ENCODE assay signal across 7 cellular contexts in the genomic region with DNA sequence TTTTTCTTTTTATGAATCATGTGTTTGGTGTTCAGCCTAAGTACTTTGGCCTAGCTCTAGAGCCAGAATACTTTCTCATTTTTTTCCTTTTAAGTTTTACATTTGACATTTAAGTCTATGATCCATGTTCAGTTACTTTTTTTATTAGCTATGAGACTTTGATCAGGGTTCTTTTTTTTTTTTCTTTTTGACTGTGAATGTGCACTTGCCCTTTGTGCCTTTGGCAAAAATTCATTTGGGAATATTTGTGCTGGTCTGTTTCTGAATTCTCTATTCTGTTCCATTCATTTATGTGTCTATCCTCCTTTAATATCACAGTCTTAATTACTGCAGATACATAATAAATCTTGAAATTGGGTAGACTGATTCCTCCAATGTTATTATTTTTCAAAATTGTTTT.
"Had no signal": no experiment of that assay in that cellular context is flagged by ENCODE, and none has a peak within 500 bp of the region (broad histone marks: within the 10 kb centered on the region; RNA-seq: fewer than 3 reads in every experiment).

No MANE protein-coding gene starts in this region.

- H3K4me3 ChIP-seq: GM12878 had no signal

- ATAC-seq: GM12878 had no signal

- FAIRE-seq: G401.6, GM12878, GM12891, GM12892, GM19239 had no signal

- DNase-seq: GDM1, GF-D8 had no signal
